ENCODE assay signal across 8 cellular contexts in the genomic region with DNA sequence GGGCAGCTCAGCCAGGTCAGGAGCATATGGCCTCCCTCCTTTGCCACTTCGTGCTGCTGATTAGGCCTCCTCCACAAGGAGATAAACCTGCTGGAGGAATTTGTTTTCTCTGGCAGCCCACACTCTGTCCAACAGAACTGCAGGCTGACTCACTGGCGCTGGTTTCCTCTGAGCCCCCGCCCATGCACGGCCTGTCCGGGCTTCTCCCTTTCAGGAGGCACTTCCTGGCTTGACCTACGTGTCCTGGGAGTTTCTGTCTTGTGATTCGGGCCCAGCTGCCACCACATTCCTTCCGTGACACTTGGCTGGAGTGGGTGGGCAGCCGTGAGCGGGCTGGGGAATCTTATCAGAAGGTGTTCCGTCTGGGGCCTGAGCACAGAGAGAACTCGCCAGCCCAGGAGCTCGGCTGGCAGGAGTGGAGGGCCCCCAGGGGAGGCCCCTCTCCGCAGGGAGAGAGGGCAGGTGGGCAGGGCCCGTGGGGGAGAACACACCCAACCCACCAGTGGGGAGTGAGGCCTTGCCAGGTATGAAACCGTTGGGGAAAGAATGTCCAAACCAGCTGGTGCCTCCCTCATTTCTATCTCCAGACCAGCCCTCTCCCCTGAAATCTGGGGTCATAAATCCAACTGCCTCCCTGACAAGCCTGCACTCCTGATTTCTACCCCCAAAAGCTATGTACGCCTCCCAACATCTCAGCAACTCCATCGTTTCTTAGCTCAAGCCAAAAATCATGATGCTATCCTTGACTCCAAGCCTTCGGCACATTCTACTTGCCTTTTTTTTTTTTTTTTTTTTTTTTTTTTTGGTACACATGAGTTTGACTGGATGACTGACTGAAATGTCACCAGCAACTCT.
A peak's percentile ranks its signal among the peaks of the same experiment; 100 is the strongest.
DNase-seq lines count a peak whose midpoint lies in the region; ATAC-seq and TF ChIP-seq lines count a peak whose summit lies in the region.

No MANE protein-coding gene starts in this region.

- ATAC-seq in right cardiac atrium (peak; percentile 94), GM18858 (IDR thresholded peaks at IDR 0.05; ENCODE audit: unreplicated experiment) (no peak), HG02938 (IDR thresholded peaks at IDR 0.05; ENCODE audit: unreplicated experiment) (no peak)

- DNase-seq in GM10248 (ENCODE audit: extremely low spot score) (peak; percentile 11), adipocyte (ENCODE audit: low read depth) (peak; percentile 95), right cardiac atrium (peak; percentile 95 to 97 (median 96)), skeletal muscle cell (ENCODE audit: low read depth) (peak; percentile 83), A673 (ENCODE audit: low spot score) (no peak), NCI-H1105 (lab: John Stamatoyannopoulos, UW) (no peak)

- H3K9me3 ChIP-seq in adipocyte (ENCODE audit: control insufficient read depth, low read length) (no peaks in the 10 kb centered on the region), right cardiac atrium (ENCODE audit: control insufficient read depth, low read length) (no peaks in the 10 kb centered on the region), A673 (ENCODE audit: low read depth, low read length, poor library complexity, severe bottlenecking) (no peaks in the 10 kb centered on the region)

- intact Hi-C loops in right cardiac atrium (cut with DNase I) = loop anchor here in 2 of 4 donors (10.0 kb wide), 1 partner anchor 110 kb away; the partner anchor contains the start of gene MEF2A (in 2 of the 2)
- intact Hi-C loops in A673 (cut with micrococcal nuclease; ENCODE audit: unreplicated experiment) = no loop called here

- no peak overlapping the region for H3K4me3 ChIP-seq in adipocyte (ENCODE audit: low read length)
- H3K4me3 ChIP-seq in right cardiac atrium (ENCODE audit: low read length) = no peak overlapping the region
- H3K4me3 ChIP-seq in skeletal muscle cell (ENCODE audit: low read depth, low read length) = no peak overlapping the region
- H3K4me3 ChIP-seq in A673 (ENCODE audit: low read depth, low read length, poor library complexity, severe bottlenecking) = no peak overlapping the region

- CTCF ChIA-PET in GM10248 (lab: Yijun Ruan, JAX) = interaction anchor here (0.7 to 1.9 kb wide), 4 partner anchors 9 to 250 kb away, joined by 3 to 5 read pairs (median 4); no protein-coding TSS in a partner anchor
- CTCF ChIA-PET in A673 (lab: Charles Lee) = no interaction called here

- TF ChIP-seq CTCF in GM10248 (IDR thresholded peaks at IDR 0.05; ENCODE audit: control extremely low read depth, extremely low read depth, low read depth, missing control alignments) (no peak), A673 (conservative IDR thresholded peaks at IDR 0.05; ENCODE audit: low read depth, low read length) (no peak)

- POLR2A ChIA-PET in GM10248 (lab: Yijun Ruan, JAX) (interaction anchor here (0.5 kb wide), 1 partner anchor 43 kb away, joined by 3 read pairs; no protein-coding TSS in a partner anchor), A673 (lab: Charles Lee; ENCODE audit: low non-redundant PET) (no interaction called here)

- H3K27ac ChIP-seq in right cardiac atrium (ENCODE audit: low read length) = peak overlapping the region; percentile 80
- H3K27ac ChIP-seq in A673 (ENCODE audit: low read depth, low read length, poor library complexity, severe bottlenecking) = no peak overlapping the region

- H3K4me1 ChIP-seq in adipocyte (ENCODE audit: control insufficient read depth, insufficient read depth, low read length) (peaks cover 15% of the 10 kb centered on the region), right cardiac atrium (ENCODE audit: control insufficient read depth, insufficient read depth, low read length) (peaks cover 48% of the 10 kb centered on the region), A673 (ENCODE audit: insufficient read depth, low read length, poor library complexity, severe bottlenecking) (no peaks in the 10 kb centered on the region)

- H3K27me3 ChIP-seq in adipocyte (replicated peaks; ENCODE audit: control insufficient read depth, insufficient read depth, low read length) (no peaks in the 10 kb centered on the region), right cardiac atrium (ENCODE audit: control insufficient read depth, insufficient read depth) (no peaks in the 10 kb centered on the region), A673 (replicated peaks; ENCODE audit: insufficient read depth, low read depth, low read length, poor library complexity) (no peaks in the 10 kb centered on the region)

- H3K36me3 ChIP-seq in adipocyte (ENCODE audit: control insufficient read depth, insufficient read depth, low read length, severe bottlenecking) = no peaks in the 10 kb centered on the region
- no peaks in the 10 kb centered on the region for H3K36me3 ChIP-seq in A673 (ENCODE audit: insufficient read depth, low read length, poor library complexity, severe bottlenecking)

- BruUV-seq in A673 (replicated peaks; lab: Mats Ljungman, UMichigan) = no TSS peak

- H3K9ac ChIP-seq in adipocyte (ENCODE audit: low read length) = peak overlapping the region; percentile 50

- 15% methylated on average over 19 of the region's 19 CpGs for WGBS in right cardiac atrium

Comparison
In these comparisons a context has a peak if more than half of its experiments do, and no peak if none do; other contexts are left out.
1. DNase-seq: peak in GM10248 (single experiment), adipocyte (single experiment), right cardiac atrium (3 of 3) and skeletal muscle cell (single experiment); none in A673 (single experiment) and NCI-H1105 (single experiment).
2. ATAC-seq: peak in right cardiac atrium (2 of 2); none in GM18858 (single experiment) and HG02938 (single experiment).